Comparison of ENCODE assay signal across 9 cellular contexts in the genomic region with DNA sequence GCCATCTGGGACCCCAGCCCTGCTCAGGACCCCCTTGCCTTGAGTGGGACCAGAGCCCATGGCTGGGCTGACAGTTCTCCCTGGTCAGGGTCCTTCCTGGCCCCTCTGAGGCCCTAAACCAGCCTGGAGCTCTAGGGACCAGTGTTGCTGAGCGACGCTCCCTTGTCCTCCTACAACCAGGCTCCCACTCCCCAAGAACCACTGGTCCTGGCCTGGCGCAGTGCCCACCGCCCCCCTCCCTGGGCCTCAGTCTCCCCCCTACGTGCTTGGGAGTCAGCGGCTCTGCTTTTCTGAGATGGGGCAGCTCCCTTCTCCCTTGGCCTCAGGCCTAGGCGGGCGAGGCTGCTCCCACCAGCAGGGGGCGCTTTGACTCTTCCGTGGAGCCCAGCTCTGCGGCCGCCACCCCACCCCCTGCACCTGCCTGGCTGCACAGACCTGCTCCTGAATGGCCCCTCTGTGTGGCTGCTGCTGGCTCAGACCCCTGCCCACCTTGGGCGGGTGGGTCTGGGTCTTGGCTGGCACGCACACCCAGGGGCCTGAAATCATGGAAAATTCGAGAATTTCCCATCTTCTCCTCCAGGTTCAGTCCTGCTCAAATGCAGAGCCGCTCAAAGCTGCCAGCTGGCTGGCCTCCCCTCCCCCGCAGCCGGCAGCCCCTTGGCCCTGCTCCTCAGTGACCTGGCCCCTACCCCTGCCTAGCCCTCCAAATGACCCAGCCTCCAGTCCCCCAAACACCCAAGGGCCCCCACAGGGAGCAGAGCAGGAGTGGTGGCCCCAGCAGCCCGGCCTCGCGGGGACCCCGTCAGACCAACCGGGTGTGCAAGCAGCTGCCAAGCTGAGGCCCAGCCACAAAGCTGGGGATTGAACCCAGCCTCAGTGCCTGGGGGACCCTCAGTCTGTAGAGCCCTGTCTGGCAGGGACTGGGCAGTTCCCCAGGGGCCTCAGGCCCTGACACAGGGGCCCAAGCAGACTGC. TPM values are rescaled to one million over a fixed set of nuclear protein-coding genes. Genes with fewer than 3 reads are reported as not detected.
DNase-seq lines count a peak whose midpoint lies in the region; FAIRE-seq and TF ChIP-seq lines count a peak whose summit lies in the region.
"Had no signal": no experiment of that assay in that cellular context is flagged by ENCODE, and none has a peak within 500 bp of the region (broad histone marks: within the 10 kb centered on the region; RNA-seq: fewer than 3 reads in every experiment).

No MANE protein-coding gene starts in this region.

- no peaks in the 10 kb centered on the region for H3K9me3 Mint-ChIP-seq in HFFc6

- FAIRE-seq in RCC 7860 (lab: Jason Lieb, UNC), result no peak

- H3K27ac Mint-ChIP-seq in HFFc6, result no peak overlapping the region

- no peak overlapping the region for H3K4me3 Mint-ChIP-seq in HFFc6

- peaks cover 2% of the 10 kb centered on the region for H3K27me3 Mint-ChIP-seq in HFFc6 (ENCODE audit: insufficient read depth)

- no peaks in the 10 kb centered on the region for H3K36me3 Mint-ChIP-seq in HFFc6 (ENCODE audit: low read depth)

- H3K4me1 Mint-ChIP-seq in HFFc6 (ENCODE audit: low read depth), result no peaks in the 10 kb centered on the region

- DNase-seq in COLO829 (ENCODE audit: low spot score) (peak; percentile 64), HFFc6 (peak; percentile 29), NCI-H460 (ENCODE audit: extremely low read depth, low read depth) (peak; percentile 36), dermis blood vessel endothelial cell (peak; percentile 87), medulla oblongata (ENCODE audit: extremely low spot score) (peak; percentile 64), RCC 7860 (ENCODE audit: low spot score) (no peak)
- peak; percentile 66 to 71 for DNase-seq in activated CD4-positive, alpha-beta T cell treated with anti-CD3 and anti-CD28 coated beads, Interleukin-2, amount 50 U/mL, for 4 hours
- DNase-seq in stimulated activated CD8-positive, alpha-beta memory T cell treated with anti-CD3 and anti-CD28 coated beads, Interleukin-12 subunit alpha, Interleukin-12 subunit beta, amount 100 ng/mL, for 24 hours (ENCODE audit: extremely low read depth), result peak; percentile 65

- TF ChIP-seq CTCF in HFFc6 (IDR thresholded peaks at IDR 0.05), result peak; percentile 98

RNA-seq across cellular contexts. Expression of gene PRR33, which starts 9.1 kb away (rescaled TPM):
- total RNA-seq in HFFc6 (2021; fragmentation: NEBNext Ultra II Directional; extraction: Animal tissue kit (Norgen Biotek cat#: 25700)), result not detected
- total RNA-seq in NCI-H460 (2014; rRNA removed; shearing (Covaris generic)), result not detected in 2 replicates
- polyA plus RNA-seq in NCI-H460 (2014; cell fraction: nucleus; rRNA removed), result not detected in 2 replicates
- total RNA-seq in dermis blood vessel endothelial cell, result not detected in 2 replicates

RNA-seq across cellular contexts. Expression of gene LSP1, which starts 29.7 kb away (rescaled TPM):
- total RNA-seq in HFFc6 (2021; fragmentation: NEBNext Ultra II Directional; extraction: Animal tissue kit (Norgen Biotek cat#: 25700)), result 1 to 10 TPM in 1 of 6 experiments, under 1 TPM in 3, not detected in 2; 0.18 to 2.6 (median 0.27) TPM
- total RNA-seq in NCI-H460 (2014; rRNA removed; shearing (Covaris generic)), result not detected in 2 replicates
- not detected in 2 replicates for polyA plus RNA-seq in NCI-H460 (2014; cell fraction: nucleus; rRNA removed)
- total RNA-seq in dermis blood vessel endothelial cell, result 0.42 TPM in 1 of 2 replicates, not detected in the other

RNA-seq across cellular contexts. Expression of gene TNNT3, which starts 37.0 kb away (rescaled TPM):
- total RNA-seq in HFFc6 (2021; fragmentation: NEBNext Ultra II Directional; extraction: Animal tissue kit (Norgen Biotek cat#: 25700)), result not detected
- total RNA-seq in NCI-H460 (2014; rRNA removed; shearing (Covaris generic)), result not detected in 2 replicates
- not detected in 2 replicates for polyA plus RNA-seq in NCI-H460 (2014; cell fraction: nucleus; rRNA removed)
- not detected in 2 replicates for total RNA-seq in dermis blood vessel endothelial cell

RNA-seq across cellular contexts. Expression of gene TNNI2, which starts 43.8 kb away (rescaled TPM):
- not detected for total RNA-seq in HFFc6 (2021; fragmentation: NEBNext Ultra II Directional; extraction: Animal tissue kit (Norgen Biotek cat#: 25700))
- not detected in 2 replicates for total RNA-seq in NCI-H460 (2014; rRNA removed; shearing (Covaris generic))
- polyA plus RNA-seq in NCI-H460 (2014; cell fraction: nucleus; rRNA removed), result not detected in 2 replicates
- total RNA-seq in dermis blood vessel endothelial cell, result not detected in 2 replicates

RNA-seq across cellular contexts. Expression of gene SYT8, which starts 47.8 kb away (rescaled TPM):
- total RNA-seq in HFFc6 (2021; fragmentation: NEBNext Ultra II Directional; extraction: Animal tissue kit (Norgen Biotek cat#: 25700)), result not detected
- total RNA-seq in NCI-H460 (2014; rRNA removed; shearing (Covaris generic)), result not detected in 2 replicates
- polyA plus RNA-seq in NCI-H460 (2014; cell fraction: nucleus; rRNA removed), result not detected in 2 replicates
- not detected in 2 replicates for total RNA-seq in dermis blood vessel endothelial cell
- total RNA-seq: activated CD8-positive, alpha-beta memory T cell treated with anti-CD3 and anti-CD28 coated beads for 36 hours had no signal
